Comparison of ENCODE assay signal across 7 cellular contexts in genomic region chr3:53160660-53161344, GRCh38. TPM values are rescaled to one million over a fixed set of nuclear protein-coding genes. Genes with fewer than 3 reads are reported as not detected.
DNase-seq lines count a peak whose midpoint lies in the region; FAIRE-seq and TF ChIP-seq lines count a peak whose summit lies in the region.

TSS of gene PRKCD (plus strand) at chr3:53161209. CDS start at chr3:53178423, 17,214 bp downstream.

- peak within 1 kb of the TSS; percentile 80 for H3K27ac ChIP-seq in WERI-Rb-1
- peak within 1 kb of the TSS; percentile 80 to 98 (median 92) for H3K27ac ChIP-seq in spleen

- H3K4me3 Mint-ChIP-seq in HFFc6, result peak within 1 kb of the TSS; percentile 85

- FAIRE-seq in GM12891 (lab: Jason Lieb, UNC) (peak; percentile 67), bronchial epithelial cell (lab: Jason Lieb, UNC) (no peak)

- 0 to 1% (median 0%) methylated on average over 7 to 69 of the region's 69 CpGs for WGBS in spleen, 5 donors

- no peaks in the 10 kb centered on the region for H3K36me3 Mint-ChIP-seq in HFFc6 (ENCODE audit: low read depth)

- H3K36me3 ChIP-seq in WERI-Rb-1 (no peaks in the 10 kb centered on the region; the same call in 1 of the 2 replicates), bronchial epithelial cell (ENCODE audit: control insufficient read depth, insufficient read depth, low read length) (peaks cover 4% of the 10 kb centered on the region), spleen (peaks cover 0 to 17% (median 0%) of the 10 kb centered on the region in 6 donors)

- H3K27me3 ChIP-seq in WERI-Rb-1 (ENCODE audit: insufficient read depth, low read depth, severe bottlenecking) (no peaks in the 10 kb centered on the region), bronchial epithelial cell (ENCODE audit: control insufficient read depth, insufficient read depth, low read length) (no peaks in the 10 kb centered on the region), spleen (replicated peaks in 1 of 7) (peaks cover 0 to 16% (median 9%) of the 10 kb centered on the region in 7 donors)

- peaks cover 11 to 91% (median 71%) of the 10 kb centered on the region in 6 donors for H3K4me1 ChIP-seq in spleen

- TF ChIP-seq CTCF in HFFc6 (IDR thresholded peaks at IDR 0.05), result peak; percentile 74
- TF ChIP-seq CTCF in WERI-Rb-1 (IDR thresholded peaks at IDR 0.05; ENCODE audit: low read depth, low read length), result peak; percentile 53; the same call in 1 of the 2 replicates
- peak; percentile 64 for TF ChIP-seq CTCF in bronchial epithelial cell (IDR thresholded peaks at IDR 0.05; ENCODE audit: insufficient read depth, low read length, severe bottlenecking)
- peak; percentile 8 to 79 (median 63) for TF ChIP-seq CTCF in spleen (IDR thresholded peaks at IDR 0.05 in 8 of 11, conservative IDR thresholded peaks at IDR 0.05 in 3 of 11)

- H3K4me1 Mint-ChIP-seq in HFFc6 (ENCODE audit: low read depth), result peaks cover 31% of the 10 kb centered on the region

- TF ChIP-seq POLR2A in GM12891 (IDR thresholded peaks at IDR 0.05; ENCODE audit: low read depth, low read length) (peak; percentile 56), spleen (IDR thresholded peaks at IDR 0.05) (no peak)

- no peaks in the 10 kb centered on the region for H3K9me3 Mint-ChIP-seq in HFFc6

- peaks cover 18% of the 10 kb centered on the region for H3K27me3 Mint-ChIP-seq in HFFc6 (ENCODE audit: insufficient read depth)

- H3K27ac Mint-ChIP-seq in HFFc6, result peak within 1 kb of the TSS; percentile 72

- peak within 1 kb of the TSS; percentile 87 for H3K4me3 ChIP-seq in WERI-Rb-1 (ENCODE audit: low read depth, low read length)
- peak within 1 kb of the TSS; percentile 83 for H3K4me3 ChIP-seq in bronchial epithelial cell (ENCODE audit: low read depth, low read length)
- H3K4me3 ChIP-seq in spleen, result peak within 1 kb of the TSS; percentile 72 to 93 (median 82)

- DNase-seq in GM12891 (ENCODE audit: insufficient read length, low spot score), result peak; percentile 96
- peak; percentile 84 for DNase-seq in HFFc6
- peak; percentile 15 for DNase-seq in NCI-H1048 (lab: John Stamatoyannopoulos, UW)
- DNase-seq in WERI-Rb-1, result peak; percentile 81
- peak; percentile 45 for DNase-seq in bronchial epithelial cell (ENCODE audit: low read depth)
- peak; percentile 53 for DNase-seq in inferior parietal cortex (ENCODE audit: extremely low spot score)
- DNase-seq in spleen, result peak; percentile 96

- intact Hi-C loops in spleen (cut with DNase I; ENCODE audit: low total_unique reads), result no loop called here

- H3K9me3 ChIP-seq in WERI-Rb-1 (ENCODE audit: severe bottlenecking) (no peaks in the 10 kb centered on the region), spleen (no peaks in the 10 kb centered on the region)

TF ChIP-seq in GM12891, 5 proteins besides CTCF, POLR2A, EP300 and RAD21:
- TF ChIP-seq TAF1 (IDR thresholded peaks at IDR 0.05; ENCODE audit: low read depth, low read length), result peak; percentile 15; the same call in 1 of the 2 replicates
- TF ChIP-seq POLR2AphosphoS5 (IDR thresholded peaks at IDR 0.05; ENCODE audit: low read depth, low read length), result peak; percentile 34; the same call in 1 of the 2 replicates
- no peak for TF ChIP-seq SPI1 (IDR thresholded peaks at IDR 0.05; ENCODE audit: low read depth, low read length)

RNA-seq across cellular contexts. Expression of gene PRKCD, which starts in this region (rescaled TPM):
- 47.7 TPM for polyA plus RNA-seq in GM12891 (2012; ENCODE audit: low read depth, missing spikeins)
- total RNA-seq in HFFc6 (2021; fragmentation: NEBNext Ultra II Directional; extraction: Animal tissue kit (Norgen Biotek cat#: 25700)), result 10 to 100 TPM; 15.5 to 21.9 (median 20.0) TPM
- total RNA-seq in bronchial epithelial cell, result 3.9 and 5.5 TPM in 2 replicates
- 100 to 1,000 TPM in 1 of 7 donors, 10 to 100 TPM in 6; 42.7 to 100 (median 59.6) TPM for total RNA-seq in spleen
- polyA plus RNA-seq in spleen, result 10 to 100 TPM; 22.2 to 50.0 (median 31.9) TPM

Comparison
In these comparisons a context has a peak if more than half of its experiments do, and no peak if none do; other contexts are left out.
1. Peak in every context shown above with its lines: DNase-seq, H3K4me3 ChIP-seq and H3K27ac ChIP-seq.
2. DNase-seq: peak in every context shown above with its lines; median percentile 96 in GM12891; 96 in spleen; 84 in HFFc6; 81 in WERI-Rb-1; 53 in inferior parietal cortex; 45 in bronchial epithelial cell; 15 in NCI-H1048.